Comparison of ENCODE assay signal across 14 cellular contexts in the genomic region with DNA sequence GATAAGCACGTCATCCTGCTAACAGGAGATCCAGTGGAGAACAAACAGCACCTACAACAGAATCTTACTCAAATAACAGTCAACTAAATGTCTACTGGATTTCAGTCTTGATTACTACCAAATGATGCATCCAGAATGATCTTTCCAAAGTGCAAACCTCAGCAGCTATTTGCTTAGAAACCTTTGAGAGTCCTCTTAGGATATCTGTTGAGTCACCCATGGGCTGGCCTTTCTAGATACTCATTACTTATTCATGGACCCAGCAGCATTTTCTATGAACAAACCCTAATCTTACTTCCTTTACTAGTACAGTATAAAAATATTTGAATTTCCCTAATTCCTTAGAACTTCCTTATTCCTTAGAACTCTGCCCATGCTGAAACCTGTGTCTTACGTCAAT.
"Had no signal": no experiment of that assay in that cellular context is flagged by ENCODE, and none has a peak within 500 bp of the region (broad histone marks: within the 10 kb centered on the region; RNA-seq: fewer than 3 reads in every experiment).

No MANE protein-coding gene starts in this region.

- DNase-seq: activated CD4-positive, alpha-beta T cell treated with anti-CD3 and anti-CD28 coated beads for 1 hour; activated CD4-positive, alpha-beta T cell treated with anti-CD3 and anti-CD28 coated beads, Interleukin-2, amount 50 U/mL, for 48 hours; activated gamma-delta T cell; activated T-cell treated with anti-CD3 and anti-CD28 coated beads, Interleukin-2, amount 50 U/mL, for 4 hours; anterior cingulate cortex; colonic mucosa; effector CD4-positive, alpha-beta T cell; hippocampal formation; sigmoid colon; stimulated activated CD4-positive, alpha-beta T cell treated with anti-CD3 and anti-CD28 coated beads, Interleukin-2, amount 100 ng/mL, for 24 hours; stimulated activated naive B cell treated with anti-CD40 and anti-IgM and Interleukin-4, amounts not matched to agents 10 μg/mL and 1 μg/mL and 100 μg/mL, for 72 hours; substantia nigra; transverse colon had no signal

- H3K27ac ChIP-seq: cardiac muscle cell, colonic mucosa, sigmoid colon, transverse colon had no signal

- H3K4me1 ChIP-seq: colonic mucosa, sigmoid colon, transverse colon had no signal

- H3K36me3 ChIP-seq: cardiac muscle cell, colonic mucosa, sigmoid colon, transverse colon had no signal

- H3K27me3 ChIP-seq: cardiac muscle cell, colonic mucosa, sigmoid colon, transverse colon had no signal

- H3K9me3 ChIP-seq: colonic mucosa, sigmoid colon, transverse colon had no signal

- H3K4me3 ChIP-seq: cardiac muscle cell, colonic mucosa, sigmoid colon, transverse colon had no signal

- ATAC-seq: activated T-cell treated with anti-CD3 and anti-CD28 coated beads, Interleukin-2, amount 50 U/mL, for 4 hours; stimulated activated naive B cell treated with anti-CD40 and anti-IgM and Interleukin-4, amounts not matched to agents 10 μg/mL and 1 μg/mL and 100 μg/mL, for 72 hours had no signal
